Comparison of ENCODE assay signal across 24 cellular contexts in genomic region chr9:78005231-78006002, GRCh38.
"Had no signal": no experiment of that assay in that cellular context is flagged by ENCODE, and none has a peak within 500 bp of the region (broad histone marks: within the 10 kb centered on the region; RNA-seq: fewer than 3 reads in every experiment).

No MANE protein-coding gene starts in this region.

- H3K4me3 Mint-ChIP-seq: activated T-helper 17 cell treated with anti-CD3 and anti-CD28 coated beads, Interleukin-2, amount 50 U/mL, for 72 hours; endodermal cell; natural killer cell treated with Interleukin-12 subunit alpha and Interleukin-12 subunit beta and Interleukin-15 and Interleukin-18, amount 100 ng/mL, for 72 hours; stimulated activated naive CD8-positive, alpha-beta T cell treated with anti-CD3 and anti-CD28 coated beads, Interleukin-15, Interleukin-2, amounts not matched to agents 100 ng/mL and 50 ng/mL, for 24 hours had no signal

- H3K4me3 ChIP-seq: ascending aorta, heart right ventricle, left lung, skin epidermis, tibial nerve, uterus had no signal

- DNase-seq: activated CD4-positive, alpha-beta T cell treated with anti-CD3 and anti-CD28 coated beads for 1 hour; activated CD4-positive, alpha-beta T cell treated with anti-CD3 and anti-CD28 coated beads, Interleukin-2, amount 50 U/mL, for 1 hour; activated T-cell treated with anti-CD3 and anti-CD28 coated beads, Interleukin-2, amount 50 U/mL, for 1 hour; cortex of kidney; endodermal cell; heart right ventricle; kidney; left lung; mammary epithelial cell; midbrain; nucleus accumbens; right cardiac atrium; stimulated activated CD4-positive, alpha-beta T cell treated with anti-CD3 and anti-CD28 coated beads, Interleukin-1b, Interleukin-23, amount 100 ng/mL, for 48 hours; T-helper 1 cell; uterus had no signal

- H3K9me3 Mint-ChIP-seq: activated T-helper 17 cell treated with anti-CD3 and anti-CD28 coated beads, Interleukin-2, amount 50 U/mL, for 72 hours; endodermal cell; natural killer cell treated with Interleukin-12 subunit alpha and Interleukin-12 subunit beta and Interleukin-15 and Interleukin-18, amount 100 ng/mL, for 72 hours; stimulated activated naive CD8-positive, alpha-beta T cell treated with anti-CD3 and anti-CD28 coated beads, Interleukin-15, Interleukin-2, amounts not matched to agents 100 ng/mL and 50 ng/mL, for 24 hours had no signal

- FAIRE-seq: kidney had no signal

- ATAC-seq: activated naive CD4-positive, alpha-beta T cell treated with anti-CD3 and anti-CD28 coated beads, Interleukin-2, amount 50 U/mL, for 72 hours; activated T-helper 17 cell treated with anti-CD3 and anti-CD28 coated beads, Interleukin-2, amount 50 U/mL, for 72 hours; heart right ventricle; natural killer cell treated with Interleukin-12 subunit alpha and Interleukin-12 subunit beta and Interleukin-15 and Interleukin-18, amount 100 ng/mL, for 72 hours; right cardiac atrium had no signal

- H3K27me3 ChIP-seq: ascending aorta, heart right ventricle, left lung, tibial nerve, uterus had no signal

- H3K27ac Mint-ChIP-seq: activated naive CD4-positive, alpha-beta T cell treated with anti-CD3 and anti-CD28 coated beads, Interleukin-2, amount 50 U/mL, for 72 hours; activated T-helper 17 cell treated with anti-CD3 and anti-CD28 coated beads, Interleukin-2, amount 50 U/mL, for 72 hours; endodermal cell; natural killer cell treated with Interleukin-12 subunit alpha and Interleukin-12 subunit beta and Interleukin-15 and Interleukin-18, amount 100 ng/mL, for 72 hours; stimulated activated naive CD8-positive, alpha-beta T cell treated with anti-CD3 and anti-CD28 coated beads, Interleukin-15, Interleukin-2, amounts not matched to agents 100 ng/mL and 50 ng/mL, for 24 hours had no signal

- H2AFZ ChIP-seq: parathyroid adenoma had no signal

- H3K36me3 ChIP-seq: ascending aorta, heart right ventricle, left lung, tibial nerve, uterus had no signal

- H3K36me3 Mint-ChIP-seq: activated naive CD4-positive, alpha-beta T cell treated with anti-CD3 and anti-CD28 coated beads, Interleukin-2, amount 50 U/mL, for 72 hours; natural killer cell treated with Interleukin-12 subunit alpha and Interleukin-12 subunit beta and Interleukin-15 and Interleukin-18, amount 100 ng/mL, for 72 hours had no signal

- H3K9ac ChIP-seq: parathyroid adenoma had no signal

- H3K27me3 Mint-ChIP-seq: activated T-helper 17 cell treated with anti-CD3 and anti-CD28 coated beads, Interleukin-2, amount 50 U/mL, for 72 hours; natural killer cell treated with Interleukin-12 subunit alpha and Interleukin-12 subunit beta and Interleukin-15 and Interleukin-18, amount 100 ng/mL, for 72 hours; stimulated activated naive CD8-positive, alpha-beta T cell treated with anti-CD3 and anti-CD28 coated beads, Interleukin-15, Interleukin-2, amounts not matched to agents 100 ng/mL and 50 ng/mL, for 24 hours had no signal

- H3K9me3 ChIP-seq: ascending aorta, heart right ventricle, left lung, tibial nerve, uterus had no signal

- H3K27ac ChIP-seq: ascending aorta, epithelial cell of prostate, heart right ventricle, parathyroid adenoma, skin epidermis, tibial nerve, uterus had no signal
